Comparison of ENCODE assay signal across 22 cellular contexts in the genomic region with DNA sequence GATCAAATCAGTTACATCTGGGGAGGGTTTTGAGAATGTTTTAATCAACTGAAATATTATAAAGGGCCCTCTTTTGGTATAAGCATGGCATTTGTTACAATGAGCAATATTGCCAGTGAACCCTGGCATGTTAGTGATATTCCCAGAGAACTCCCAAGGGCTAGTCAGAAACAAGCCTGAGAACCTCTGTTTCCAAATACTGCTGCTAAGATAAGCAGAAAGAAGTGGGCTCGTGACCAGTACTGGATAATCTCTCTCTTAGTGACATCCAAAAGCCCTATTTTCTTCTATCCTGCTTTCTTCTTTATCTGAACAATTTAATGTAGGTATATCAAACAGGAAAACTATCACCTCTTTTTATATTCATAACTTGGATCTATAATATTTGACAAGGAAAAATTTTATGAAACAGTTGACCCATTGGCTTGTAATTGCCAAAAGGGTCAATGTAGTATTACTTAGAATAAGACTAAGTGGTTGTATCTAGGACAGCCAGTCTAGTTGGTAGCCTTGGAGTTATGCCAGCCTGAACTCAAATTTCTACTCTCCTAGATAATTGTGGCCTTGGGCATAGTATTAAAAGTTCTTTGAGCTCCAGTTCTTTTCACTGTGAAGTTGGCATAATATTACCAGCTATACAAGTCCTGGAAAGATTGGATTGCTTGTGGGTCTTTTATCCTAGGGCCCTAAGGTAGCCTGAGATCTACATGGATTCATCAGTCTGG. TPM values are rescaled to one million over a fixed set of nuclear protein-coding genes. Genes with fewer than 3 reads are reported as not detected.
DNase-seq lines count a peak whose midpoint lies in the region; ATAC-seq and TF ChIP-seq lines count a peak whose summit lies in the region.
"Had no signal": no experiment of that assay in that cellular context is flagged by ENCODE, and none has a peak within 500 bp of the region (broad histone marks: within the 10 kb centered on the region; RNA-seq: fewer than 3 reads in every experiment).

No MANE protein-coding gene starts in this region.

- H3K4me1 ChIP-seq in heart right ventricle (peaks cover 0 to 26% (median 0%) of the 10 kb centered on the region in 9 donors), neutrophil (ENCODE audit: control insufficient read depth in 1 of 2, insufficient read depth in 1 of 2, low read depth in 1 of 2, low read length in 1 of 2) (peaks cover 47 to 54% of the 10 kb centered on the region in 2 experiments)
- H3K4me1 ChIP-seq: BLaER1 had no signal

- H3K27me3 ChIP-seq in heart right ventricle (no peaks in the 10 kb centered on the region), neutrophil (no peaks in the 10 kb centered on the region)
- H3K27me3 ChIP-seq: BLaER1, MG63 had no signal

- 40 to 62% methylated on average over 1 of the region's 1 CpG for WGBS in heart right ventricle, 2 donors

- H3K4me3 ChIP-seq in heart right ventricle (no peak overlapping the region), neutrophil (ENCODE audit: low read depth in 1 of 2, low read length in 1 of 2) (no peak overlapping the region)
- H3K4me3 ChIP-seq: BLaER1, MG63 had no signal

- ATAC-seq in heart right ventricle, result peak in 5 of 8 donors; percentile 34 to 82 (median 70)
- ATAC-seq: SK-N-SH treated with all-trans-retinoic acid at 6 μM for 48 hours had no signal

- H3K36me3 ChIP-seq in heart right ventricle (peaks cover 0 to 100% (median 70%) of the 10 kb centered on the region in 9 donors), neutrophil (peaks cover 67% of the 10 kb centered on the region)

- H3K9me3 ChIP-seq in heart right ventricle, result no peaks in the 10 kb centered on the region
- no peaks in the 10 kb centered on the region for H3K9me3 ChIP-seq in neutrophil
- H3K9me3 ChIP-seq: BLaER1, MG63 had no signal

- no peak for TF ChIP-seq CTCF in heart right ventricle (IDR thresholded peaks at IDR 0.05)
- no peak for TF ChIP-seq CTCF in neutrophil (IDR thresholded peaks at IDR 0.05)

- H3K27ac ChIP-seq in heart right ventricle (peak overlapping the region in 3 of 10 donors; percentile 17 to 28 (median 22)), neutrophil (peak overlapping the region; percentile 93)
- H3K27ac ChIP-seq: 22Rv1, BLaER1, RWPE1 had no signal

- intact Hi-C loops in heart right ventricle (cut with DNase I), result no loop called here

- DNase-seq in DMS79 treated with DMSO at 0.1 percent for 48 hours (lab: John Stamatoyannopoulos, UW), result peak; percentile 20
- DNase-seq in DMS79 (lab: John Stamatoyannopoulos, UW), result no peak
- DNase-seq in NCI-H1105 treated with DMSO at 0.1 percent for 48 hours (lab: John Stamatoyannopoulos, UW), result peak; percentile 62
- no peak for DNase-seq in heart right ventricle
- no peak for DNase-seq in OCI-M2 (lab: John Stamatoyannopoulos, UW; ENCODE audit: unreplicated experiment)
- no peak for DNase-seq in NCI-H226
- no peak for DNase-seq in activated CD4-positive, alpha-beta T cell treated with anti-CD3 and anti-CD28 coated beads for 1 hour
- DNase-seq: ACHN; CD4-positive, alpha-beta T cell; COR-L47; DND-41; Kasumi-1; MG63; NCI-H1436; NCI-H1930; NCI-H2171 treated with DMSO at 0.1 percent for 48 hours; NCI-H446 had no signal

RNA-seq across cellular contexts. Expression of a gene that starts 15.7 kb away (rescaled TPM):
- 100 to 1,000 TPM in 4 of 10 donors, 10 to 100 TPM in 6; 45.5 to 134 (median 87.1) TPM for total RNA-seq in heart right ventricle
- polyA plus RNA-seq in heart right ventricle, result 10 to 100 TPM; 42.0 to 73.9 TPM

RNA-seq across cellular contexts. Expression of a gene that starts 59.1 kb away (rescaled TPM):
- not detected for total RNA-seq in heart right ventricle
- polyA plus RNA-seq in heart right ventricle, result not detected
- total RNA-seq: CD4-positive, alpha-beta T cell had no signal

Comparison
In these comparisons a context has a peak if more than half of its experiments do, and no peak if none do; other contexts are left out.
1. DNase-seq: peak in DMS79 treated with DMSO at 0.1 percent for 48 hours (single experiment) and NCI-H1105 treated with DMSO at 0.1 percent for 48 hours (single experiment); none in DMS79 (single experiment), heart right ventricle (0 of 2), OCI-M2 (single experiment), NCI-H226 (single experiment) and activated CD4-positive, alpha-beta T cell treated with anti-CD3 and anti-CD28 coated beads for 1 hour (single experiment).